ENCODE assay signal across 21 cellular contexts in genomic region chr2:202169131-202169530, GRCh38.
"Had no signal": no experiment of that assay in that cellular context is flagged by ENCODE, and none has a peak within 500 bp of the region (broad histone marks: within the 10 kb centered on the region; RNA-seq: fewer than 3 reads in every experiment).

No MANE protein-coding gene starts in this region.

- H3K9me3 ChIP-seq: left ventricle myocardium inferior, lower lobe of right lung, ovary, right atrium auricular region had no signal

- DNase-seq: effector CD4-positive, alpha-beta T cell; endodermal cell; erythroblast; foreskin melanocyte; head of caudate nucleus; kidney; left cardiac atrium; left ventricle myocardium inferior; lower lobe of right lung; midbrain; nucleus accumbens; ovary; small intestine; stimulated activated CD4-positive, alpha-beta T cell treated with anti-CD3 and anti-CD28 coated beads, Interleukin-12 subunit alpha, Interleukin-12 subunit beta, amount 100 ng/mL, for 4 hours; stimulated activated naive CD4-positive, alpha-beta T cell treated with Interleukin-2 at 50 U/mL for 16 hours had no signal

- H3K27ac ChIP-seq: hepatocyte, left ventricle myocardium inferior, lower lobe of right lung, neural progenitor cell, ovary, right atrium auricular region had no signal

- H3K36me3 ChIP-seq: left ventricle myocardium inferior, lower lobe of right lung, neural progenitor cell, ovary, right atrium auricular region had no signal

- ATAC-seq: left cardiac atrium; lower lobe of right lung; natural killer cell treated with Interleukin-12 subunit alpha and Interleukin-12 subunit beta and Interleukin-15 and Interleukin-18, amount 100 ng/mL, for 72 hours had no signal

- H3K4me3 Mint-ChIP-seq: endodermal cell; memory B cell; natural killer cell treated with Interleukin-12 subunit alpha and Interleukin-12 subunit beta and Interleukin-15 and Interleukin-18, amount 100 ng/mL, for 72 hours; neural progenitor cell; type B pancreatic cell had no signal

- H3K9me3 Mint-ChIP-seq: endodermal cell; memory B cell; natural killer cell treated with Interleukin-12 subunit alpha and Interleukin-12 subunit beta and Interleukin-15 and Interleukin-18, amount 100 ng/mL, for 72 hours; neural progenitor cell; type B pancreatic cell had no signal

- H3K4me3 ChIP-seq: hepatocyte, left ventricle myocardium inferior, lower lobe of right lung, neural progenitor cell, ovary, right atrium auricular region had no signal

- H3K36me3 Mint-ChIP-seq: memory B cell; natural killer cell treated with Interleukin-12 subunit alpha and Interleukin-12 subunit beta and Interleukin-15 and Interleukin-18, amount 100 ng/mL, for 72 hours; neural progenitor cell; type B pancreatic cell had no signal

- H3K27ac Mint-ChIP-seq: endodermal cell, memory B cell, neural progenitor cell, type B pancreatic cell had no signal
